In genomic region chrX:132181364-132181763, GRCh38 we compare ENCODE assay signal across 19 cellular contexts. TPM values are rescaled to one million over a fixed set of nuclear protein-coding genes. Genes with fewer than 3 reads are reported as not detected.
DNase-seq lines count a peak whose midpoint lies in the region; ATAC-seq and TF ChIP-seq lines count a peak whose summit lies in the region.
"Had no signal": no experiment of that assay in that cellular context is flagged by ENCODE, and none has a peak within 500 bp of the region (broad histone marks: within the 10 kb centered on the region; RNA-seq: fewer than 3 reads in every experiment).

No MANE protein-coding gene starts in this region.

- H3K4me1 ChIP-seq in body of pancreas (no peaks in the 10 kb centered on the region), mucosa of descending colon (ENCODE audit: low read depth) (no peaks in the 10 kb centered on the region)
- H3K4me1 ChIP-seq: left lung had no signal

- ATAC-seq in body of pancreas (no peak), mucosa of descending colon (peak; percentile 43), GM18909 (IDR thresholded peaks at IDR 0.05; ENCODE audit: poor library complexity, unreplicated experiment) (no peak), HG03457 (IDR thresholded peaks at IDR 0.05; ENCODE audit: unreplicated experiment) (no peak)
- ATAC-seq: activated CD4-positive, CD25-positive, alpha-beta regulatory T cell treated with anti-CD3 and anti-CD28 coated beads, Interleukin-2, amount 50 U/mL, for 24 hours; activated CD8-positive, alpha-beta memory T cell treated with anti-CD3 and anti-CD28 coated beads, Interleukin-2, amount 10 ng/mL, durations not matched to agents 7 days and 5 days; left lung; stimulated activated naive CD8-positive, alpha-beta T cell treated with anti-CD3 and anti-CD28 coated beads, Interleukin-15, Interleukin-2, amounts not matched to agents 100 U/mL and 50 U/mL, for 24 hours; T-helper 17 cell had no signal

- peak; percentile 5 for DNase-seq in HuH-7.5 (ENCODE audit: low spot score)
- peak; percentile 18 to 60 (median 38) for DNase-seq in body of pancreas
- peak in 2 of 3 donors; percentile 4 to 22 for DNase-seq in mucosa of descending colon
- no peak for DNase-seq in activated T-cell treated with anti-CD3 and anti-CD28 coated beads, Interleukin-2, amount 50 U/mL, for 48 hours
- DNase-seq in T-helper 1 cell = no peak
- DNase-seq: activated CD8-positive, alpha-beta memory T cell treated with anti-CD3 and anti-CD28 coated beads, Interleukin-2, amount 10 ng/mL, durations not matched to agents 7 days and 5 days; activated effector memory CD4-positive, alpha-beta T cell treated with Interleukin-2 at 50 U/mL for 16 hours; GOT3; left lung; NCI-H1048; NCI-H2107; SHP77; stimulated activated naive CD8-positive, alpha-beta T cell treated with anti-CD3 and anti-CD28 coated beads, Interleukin-15, Interleukin-2, amounts not matched to agents 100 U/mL and 50 U/mL, for 24 hours; T-helper 17 cell had no signal

- H3K27ac ChIP-seq in 22Rv1 = peak overlapping the region; percentile 43; the same call in 1 of the 2 replicates
- H3K27ac ChIP-seq in body of pancreas = no peak overlapping the region
- H3K27ac ChIP-seq: left lung had no signal

- H3K36me3 ChIP-seq in body of pancreas (replicated peaks in 1 of 2; ENCODE audit: insufficient read depth in 1 of 2, low read depth in 2 of 2) = no peaks in the 10 kb centered on the region
- H3K36me3 ChIP-seq in mucosa of descending colon (ENCODE audit: low read depth) = no peaks in the 10 kb centered on the region
- H3K36me3 ChIP-seq: left lung had no signal

- 28 to 34% methylated on average over 3 to 5 of the region's 7 CpGs for WGBS in body of pancreas, 2 donors

- TF ChIP-seq CTCF in 22Rv1 (IDR thresholded peaks at IDR 0.05) (no peak), body of pancreas (IDR thresholded peaks at IDR 0.05) (no peak), mucosa of descending colon (IDR thresholded peaks at IDR 0.05) (no peak)

- H3K27me3 ChIP-seq in body of pancreas = no peaks in the 10 kb centered on the region
- H3K27me3 ChIP-seq: left lung had no signal

- TF ChIP-seq POLR2A in body of pancreas (IDR thresholded peaks at IDR 0.05) = no peak

- H3K4me3 ChIP-seq in body of pancreas = no peak overlapping the region
- no peak overlapping the region for H3K4me3 ChIP-seq in mucosa of descending colon
- H3K4me3 ChIP-seq: left lung had no signal

- intact Hi-C loops in body of pancreas (cut with DNase I) (no loop called here), mucosa of descending colon (cut with DNase I, micrococcal nuclease) (no loop called here)

- H3K9me3 ChIP-seq in body of pancreas (no peaks in the 10 kb centered on the region), mucosa of descending colon (no peaks in the 10 kb centered on the region)
- H3K9me3 ChIP-seq: left lung had no signal

RNA-seq across cellular contexts. Expression of gene RAP2C, which starts 37.9 kb away (rescaled TPM):
- total RNA-seq in body of pancreas (1 to 10 TPM; 7.8 to 7.9 TPM), mucosa of descending colon (10 to 100 TPM; 24.4 to 26.9 (median 25.7) TPM)

RNA-seq across cellular contexts. Expression of gene FRMD7, which starts 53.5 kb away (rescaled TPM):
- not detected for total RNA-seq in body of pancreas
- not detected for total RNA-seq in mucosa of descending colon
- total RNA-seq: activated CD8-positive, alpha-beta memory T cell treated with anti-CD3 and anti-CD28 coated beads, Interleukin-2, amount 10 ng/mL, durations not matched to agents 7 days and 5 days; cerebellum; left lung; T-helper 17 cell had no signal

Comparison
In these comparisons a context has a peak if more than half of its experiments do, and no peak if none do; other contexts are left out.
1. DNase-seq: peak in HuH-7.5 (single experiment), body of pancreas (4 of 4) and mucosa of descending colon (2 of 3); none in activated T-cell treated with anti-CD3 and anti-CD28 coated beads, Interleukin-2, amount 50 U/mL, for 48 hours (0 of 2) and T-helper 1 cell (0 of 5).